Comparison of ENCODE assay signal across 8 cellular contexts in the genomic region with DNA sequence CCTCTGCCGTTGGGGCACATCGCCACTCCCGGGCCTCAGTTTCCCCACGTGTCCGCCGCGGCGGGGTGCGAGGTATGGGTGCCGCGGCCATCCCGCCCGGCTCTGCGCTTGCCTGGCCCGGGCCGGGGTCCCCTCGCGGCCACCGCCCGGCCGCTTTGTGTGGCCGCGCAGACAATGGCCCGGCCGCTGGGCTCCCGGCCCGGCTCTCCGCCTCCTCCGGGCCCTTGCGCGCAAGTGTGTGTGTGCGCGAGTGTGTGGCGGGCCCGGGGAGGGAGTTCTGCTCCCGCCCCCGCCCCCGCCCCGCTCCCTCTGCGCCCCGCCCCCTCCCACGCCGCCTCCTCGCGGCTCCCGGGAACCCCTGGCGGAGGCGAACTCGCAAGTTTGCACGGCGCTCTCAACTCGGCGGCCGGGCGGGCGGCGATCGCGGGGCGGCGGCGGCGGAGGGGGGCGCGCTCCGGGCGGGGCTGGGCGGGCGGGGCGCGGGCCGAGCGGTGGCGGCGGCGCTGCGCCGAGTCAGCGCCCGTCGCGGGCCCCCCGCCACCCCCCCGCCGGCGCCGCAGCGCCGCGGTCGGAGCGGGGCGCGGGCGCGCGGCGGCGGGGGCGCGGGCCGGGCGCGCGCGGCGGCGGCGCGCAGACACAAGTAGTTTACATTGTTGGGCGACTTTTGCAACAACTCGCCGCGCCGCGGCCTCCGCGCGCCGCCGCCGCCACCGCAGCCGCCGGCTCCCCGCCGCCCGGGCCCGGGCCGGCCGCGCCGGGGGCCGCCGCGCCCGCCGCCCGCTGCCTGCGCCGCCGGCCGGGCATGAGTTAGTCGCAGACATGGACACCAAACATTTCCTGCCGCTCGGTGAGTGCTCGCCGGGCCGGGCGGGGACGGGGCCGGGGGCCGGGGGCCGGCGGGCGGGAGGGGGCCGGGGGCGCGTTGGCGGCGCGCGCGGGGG. TPM values are rescaled to one million over a fixed set of nuclear protein-coding genes. Genes with fewer than 3 reads are reported as not detected.
A peak's percentile ranks its signal among the peaks of the same experiment; 100 is the strongest.
DNase-seq lines count a peak whose midpoint lies in the region; ATAC-seq, FAIRE-seq and TF ChIP-seq lines count a peak whose summit lies in the region.

A gene (plus strand): TSS at position 643 of the 941 bp plus-strand sequence. CDS start 177 bp downstream, at position 820.

- peak; percentile 8 for TF ChIP-seq CTCF in fibroblast of villous mesenchyme (IDR thresholded peaks at IDR 0.05; ENCODE audit: insufficient read depth, low read depth, low read length)
- peak; percentile 13 to 40 (median 32) for TF ChIP-seq CTCF in nephron (IDR thresholded peaks at IDR 0.05; ENCODE audit: unreplicated experiment in 3 of 3)

- ATAC-seq in HG03442 (IDR thresholded peaks at IDR 0.05; ENCODE audit: unreplicated experiment) = peak; percentile 39

- H3K27me3 Mint-ChIP-seq in CD4-positive, alpha-beta memory T cell = no peaks in the 10 kb centered on the region
- peaks cover 7% of the 10 kb centered on the region for H3K27me3 Mint-ChIP-seq in nephron (ENCODE audit: low read depth)

- peak within 1 kb of the TSS in 4 of 7 donors; percentile 48 to 97 (median 72) for H3K27ac Mint-ChIP-seq in CD4-positive, alpha-beta memory T cell
- H3K27ac Mint-ChIP-seq in nephron = peak within 1 kb of the TSS; percentile 63 to 79 (median 76)

- peak within 1 kb of the TSS; percentile 45 for H3K27ac ChIP-seq in CD4-positive, alpha-beta memory T cell (ENCODE audit: low read depth, low read length)

- CTCF ChIA-PET in CD4-positive, alpha-beta memory T cell (lab: Charles Lee; ENCODE audit: partially characterized antibody) = interaction anchor here (1.4 to 1.9 kb wide), 2 partner anchors 97 to 155 kb away, joined by 3 to 6 read pairs; no protein-coding TSS in a partner anchor

- no peaks in the 10 kb centered on the region for H3K9me3 Mint-ChIP-seq in CD4-positive, alpha-beta memory T cell
- H3K9me3 Mint-ChIP-seq in nephron = no peaks in the 10 kb centered on the region

- H3K4me1 ChIP-seq in CD4-positive, alpha-beta memory T cell (ENCODE audit: insufficient read depth, low read length) = peaks cover 22% of the 10 kb centered on the region

- peaks cover 4 to 32% (median 12%) of the 10 kb centered on the region in 4 donors for H3K4me1 Mint-ChIP-seq in CD4-positive, alpha-beta memory T cell
- H3K4me1 Mint-ChIP-seq in nephron = peaks cover 54% of the 10 kb centered on the region

- no peaks in the 10 kb centered on the region for H3K36me3 ChIP-seq in CD4-positive, alpha-beta memory T cell (ENCODE audit: insufficient read depth, low read length)

- FAIRE-seq in RCC 7860 (lab: Jason Lieb, UNC) = no peak

- intact Hi-C loops in CD4-positive, alpha-beta memory T cell (cut with micrococcal nuclease) = loop anchor here (2.0 to 5.0 kb wide), 4 partner anchors 71 to 257 kb away; a partner anchor contains a TSS

- no peaks in the 10 kb centered on the region for H3K36me3 Mint-ChIP-seq in CD4-positive, alpha-beta memory T cell
- no peaks in the 10 kb centered on the region for H3K36me3 Mint-ChIP-seq in nephron (ENCODE audit: low read depth)

- POLR2A ChIA-PET in CD4-positive, alpha-beta memory T cell (lab: Charles Lee; ENCODE audit: partially characterized antibody) = interaction anchor here (0.8 to 1.7 kb wide), 8 partner anchors 11 to 162 kb away, joined by 3 to 11 read pairs (median 4); a partner anchor contains a TSS

- peak; percentile 63 to 80 (median 68) for DNase-seq in CD4-positive, alpha-beta memory T cell
- DNase-seq in RCC 7860 (ENCODE audit: low spot score) (peak; percentile 74), fibroblast of villous mesenchyme (ENCODE audit: low read depth) (peak; percentile 88), stromal cell of bone marrow (ENCODE audit: low read depth) (peak; percentile 69)
- peak; percentile 55 for DNase-seq in activated gamma-delta T cell treated with anti-CD3 and anti-CD28 coated beads, Interleukin-2, amount 50 U/mL, for 16 hours (ENCODE audit: low read depth)
- no peak for DNase-seq in NK-92 treated with Interleukin-12 subunit alpha and Interleukin-12 subunit beta, amount 100 ng/mL, for 24 hours (lab: John Stamatoyannopoulos, UW)

- H3K9me3 ChIP-seq in CD4-positive, alpha-beta memory T cell (ENCODE audit: control insufficient read depth in 1 of 2, low read length in 2 of 2) = no peaks in the 10 kb centered on the region

- H3K4me3 ChIP-seq in CD4-positive, alpha-beta memory T cell (ENCODE audit: low read length in 2 of 2) = peak within 1 kb of the TSS; percentile 57 to 80
- H3K4me3 ChIP-seq in fibroblast of villous mesenchyme (ENCODE audit: low read depth, low read length) = peak within 1 kb of the TSS; percentile 78

- H3K4me3 Mint-ChIP-seq in CD4-positive, alpha-beta memory T cell = peak within 1 kb of the TSS; percentile 73 to 82 (median 80)
- H3K4me3 Mint-ChIP-seq in nephron = peak within 1 kb of the TSS; percentile 81 to 88 (median 88)

- H3K27me3 ChIP-seq in CD4-positive, alpha-beta memory T cell (ENCODE audit: insufficient read depth, low read length) = no peaks in the 10 kb centered on the region

RNA-seq across cellular contexts. Expression of the gene that starts here (rescaled TPM):
- 10 to 100 TPM; 11.6 to 11.9 TPM for total RNA-seq in CD4-positive, alpha-beta memory T cell
- polyA plus RNA-seq in CD4-positive, alpha-beta memory T cell = 1 to 10 TPM; 1.0 to 1.3 TPM
- 14.2 and 16.0 TPM in 2 replicates for total RNA-seq in fibroblast of villous mesenchyme
